ENCODE assay signal across 17 cellular contexts in the genomic region with DNA sequence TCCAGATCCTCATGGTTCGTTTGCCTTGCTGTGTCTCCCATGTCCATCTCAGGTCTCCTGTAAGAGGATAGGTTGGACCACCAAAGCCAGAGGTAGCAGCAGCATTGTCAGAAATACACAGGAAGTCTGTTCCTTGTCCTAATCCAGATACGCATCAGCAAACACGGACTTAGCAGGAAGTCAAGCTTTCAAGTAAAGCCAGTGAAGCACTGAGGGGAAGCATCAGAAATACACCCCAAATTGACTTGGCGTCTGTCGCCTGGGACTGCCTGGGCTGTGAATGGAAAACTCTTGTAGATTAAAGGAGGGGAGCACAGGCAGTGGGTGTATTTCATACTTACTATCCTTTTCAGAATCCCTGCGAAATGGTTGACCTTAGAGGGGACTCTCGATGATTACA.
DNase-seq lines count a peak whose midpoint lies in the region; ATAC-seq and TF ChIP-seq lines count a peak whose summit lies in the region.
"Had no signal": no experiment of that assay in that cellular context is flagged by ENCODE, and none has a peak within 500 bp of the region (broad histone marks: within the 10 kb centered on the region; RNA-seq: fewer than 3 reads in every experiment).

No MANE protein-coding gene starts in this region.

- H2AK5ac ChIP-seq in neuronal stem cell (ENCODE audit: low read depth, low read length) = no peak overlapping the region

- H3K4me1 ChIP-seq in endodermal cell (ENCODE audit: control insufficient read depth, insufficient read depth, low read length) = no peaks in the 10 kb centered on the region
- H3K4me1 ChIP-seq in neuronal stem cell (ENCODE audit: control insufficient read depth in 2 of 2, insufficient read depth in 1 of 2, low read depth in 1 of 2, low read length in 2 of 2) = peaks cover 0 to 5% of the 10 kb centered on the region in 2 donors
- H3K4me1 ChIP-seq: Peyer's patch had no signal

- peaks cover 4% of the 10 kb centered on the region for H3K9me3 ChIP-seq in endodermal cell (ENCODE audit: control insufficient read depth, low read length)
- H3K9me3 ChIP-seq in neuronal stem cell (replicated peaks in 1 of 2; ENCODE audit: control insufficient read depth in 2 of 2, insufficient read depth in 1 of 2, low read depth in 1 of 2, low read length in 2 of 2) = peaks cover 0 to 2% of the 10 kb centered on the region in 2 donors
- H3K9me3 ChIP-seq: Peyer's patch had no signal

- H3K18ac ChIP-seq in neuronal stem cell (ENCODE audit: low read length) = peak overlapping the region; percentile 27

- peak overlapping the region; percentile 11 for H3K4me3 ChIP-seq in endodermal cell (ENCODE audit: low read length)
- no peak overlapping the region for H3K4me3 ChIP-seq in neuronal stem cell (ENCODE audit: low read length in 2 of 2)
- H3K4me3 ChIP-seq: Peyer's patch, SJCRH30 had no signal

- no peak overlapping the region for H4K91ac ChIP-seq in neuronal stem cell (ENCODE audit: low read depth, low read length, poor library complexity)

- H3K9me3 Mint-ChIP-seq in endodermal cell = peaks cover 14% of the 10 kb centered on the region

- TF ChIP-seq CTCF in C4-2B (conservative IDR thresholded peaks at IDR 0.05) = no peak
- TF ChIP-seq CTCF in endodermal cell (conservative IDR thresholded peaks at IDR 0.05) = no peak

- H3K4me1 Mint-ChIP-seq in endodermal cell = peaks cover 9% of the 10 kb centered on the region

- WGBS in endodermal cell (ENCODE audit: insufficient coverage in 1 of 2, insufficient read length in 1 of 2), 2 experiments = 88 to 90% methylated on average over 6 to 7 of the region's 7 CpGs
- WGBS in neuronal stem cell (ENCODE audit: extremely low coverage in 2 of 2, insufficient read length in 2 of 2, insufficient replicate concordance in 1 of 2), 2 donors = no CpG with 5 or more reads among the region's 7 CpGs

- peak overlapping the region; percentile 7 for H3K27ac Mint-ChIP-seq in endodermal cell

- no peak overlapping the region for H2BK120ac ChIP-seq in neuronal stem cell (ENCODE audit: low read depth, low read length)

- H3K23ac ChIP-seq in neuronal stem cell (ENCODE audit: low read depth, low read length, poor library complexity) = no peak overlapping the region

- H2BK12ac ChIP-seq in neuronal stem cell (ENCODE audit: low read length) = no peak overlapping the region

- ATAC-seq in GM19328 (IDR thresholded peaks at IDR 0.05; ENCODE audit: unreplicated experiment) (no peak), HG03025 (IDR thresholded peaks at IDR 0.05; ENCODE audit: low FRiP score, unreplicated experiment) (no peak)

- no peaks in the 10 kb centered on the region for H3K27me3 Mint-ChIP-seq in endodermal cell (ENCODE audit: insufficient read depth)

- no peak overlapping the region for H3K9ac ChIP-seq in endodermal cell (ENCODE audit: extremely low read depth, low read length, poor library complexity, severe bottlenecking)
- H3K9ac ChIP-seq in neuronal stem cell (ENCODE audit: low read depth, low read length, poor library complexity) = no peak overlapping the region

- H2BK15ac ChIP-seq in neuronal stem cell (ENCODE audit: low read length) = no peak overlapping the region

- H3K27ac ChIP-seq in C4-2B (peak overlapping the region; percentile 16; the same call in 1 of the 2 replicates), endodermal cell (ENCODE audit: low read depth, low read length) (no peak overlapping the region), neuronal stem cell (replicated peaks; ENCODE audit: low read length) (no peak overlapping the region)
- H3K27ac ChIP-seq: Peyer's patch, SJCRH30 had no signal

- no peak overlapping the region for H3K4me3 Mint-ChIP-seq in endodermal cell

- H3K27me3 ChIP-seq in endodermal cell (ENCODE audit: control insufficient read depth, insufficient read depth, low read length, poor library complexity, severe bottlenecking) = no peaks in the 10 kb centered on the region
- H3K27me3 ChIP-seq in neuronal stem cell (ENCODE audit: control insufficient read depth in 3 of 3, insufficient read depth in 3 of 3, low read depth in 1 of 3, low read length in 3 of 3) = no peaks in the 10 kb centered on the region
- H3K27me3 ChIP-seq: Peyer's patch, SJCRH30 had no signal

- no peak overlapping the region for H3K14ac ChIP-seq in neuronal stem cell (ENCODE audit: low read length)

- no peak overlapping the region for H2AFZ ChIP-seq in neuronal stem cell (ENCODE audit: low read length)

- DNase-seq in NCI-H69 (lab: John Stamatoyannopoulos, UW) (peak; percentile 26), endodermal cell (no peak), neuronal stem cell (ENCODE audit: low spot score) (no peak), HuH-7.5 (ENCODE audit: low spot score) (no peak)
- DNase-seq: EL, GF-D8, MM.1S, NCI-H1048, NCI-H1417 treated with DMSO at 0.1 percent for 48 hours, NCI-H187, NCI-H446 treated with DMSO at 0.1 percent for 48 hours, NCI-H774, Peyer's patch had no signal

- H3K4ac ChIP-seq in neuronal stem cell (ENCODE audit: low read length) = no peak overlapping the region

- no peak overlapping the region for H4K8ac ChIP-seq in neuronal stem cell (ENCODE audit: low read depth, low read length)

- H3K4me2 ChIP-seq in neuronal stem cell (ENCODE audit: insufficient read depth, low read length, poor library complexity, severe bottlenecking) = no peak overlapping the region

- peaks cover 2% of the 10 kb centered on the region for H3K36me3 Mint-ChIP-seq in endodermal cell (ENCODE audit: low read depth)

- H3K36me3 ChIP-seq in endodermal cell (ENCODE audit: control insufficient read depth, insufficient read depth, low read length) (no peaks in the 10 kb centered on the region), neuronal stem cell (replicated peaks in 1 of 2; ENCODE audit: control insufficient read depth in 2 of 2, insufficient read depth in 2 of 2, low read length in 2 of 2) (no peaks in the 10 kb centered on the region)
- H3K36me3 ChIP-seq: Peyer's patch, SJCRH30 had no signal

- no peak overlapping the region for H2BK5ac ChIP-seq in neuronal stem cell (ENCODE audit: low read length)

- no peaks in the 10 kb centered on the region for H3K79me1 ChIP-seq in neuronal stem cell (ENCODE audit: low read depth, low read length)
